ENCODE assay signal across 8 cellular contexts in the genomic region with DNA sequence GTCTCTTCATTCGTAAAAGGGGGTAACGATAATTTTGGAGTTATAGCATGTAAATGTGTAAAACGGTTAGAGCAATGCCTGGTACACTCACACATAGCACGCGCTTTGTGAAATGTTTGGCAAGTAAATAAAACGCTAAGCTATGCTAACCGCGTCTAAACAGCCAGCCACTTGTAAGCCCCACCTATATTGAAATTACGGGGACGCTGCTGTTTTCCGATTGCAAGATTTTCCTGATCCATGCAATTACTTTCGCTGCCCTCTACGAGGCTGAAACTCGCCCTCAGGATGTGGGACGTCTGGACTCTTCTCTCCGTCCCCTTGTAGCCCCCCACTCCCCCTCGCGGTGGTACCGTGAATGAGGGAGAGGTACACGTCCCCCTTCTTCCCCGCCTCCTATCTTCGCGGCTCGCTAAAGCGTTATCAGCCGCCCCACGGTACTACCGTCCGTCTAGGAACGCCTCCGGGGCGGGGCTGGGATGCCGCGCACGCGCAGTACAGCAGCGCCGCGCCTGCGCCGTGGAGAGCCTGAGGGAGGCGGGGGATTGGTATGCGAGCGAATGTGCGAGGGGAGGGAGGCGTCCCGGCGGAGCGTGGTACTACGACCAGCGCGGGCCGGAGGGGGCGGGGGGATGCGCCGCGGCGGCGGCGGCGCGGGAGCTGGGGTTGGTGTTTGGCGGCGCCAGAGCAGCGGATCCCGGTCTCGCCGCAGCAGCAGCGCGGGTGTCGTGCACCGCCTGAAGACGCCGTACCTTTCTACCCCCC. TPM values are rescaled to one million over a fixed set of nuclear protein-coding genes. Genes with fewer than 3 reads are reported as not detected.
A peak's percentile ranks its signal among the peaks of the same experiment; 100 is the strongest.
DNase-seq lines count a peak whose midpoint lies in the region; ATAC-seq lines count a peak whose summit lies in the region.

A gene (plus strand): TSS at position 685 of the 765 bp plus-strand sequence.

- DNase-seq in COLO829 (ENCODE audit: low spot score) (peak; percentile 74), HS-5 (ENCODE audit: low read depth) (peak; percentile 84), lung microvascular endothelial cell (ENCODE audit: low read depth in 2 of 2) (peak; percentile 98)
- peak; percentile 96 for DNase-seq in NK-92 treated with Interleukin-12 subunit alpha and Interleukin-12 subunit beta, amount 100 ng/mL, for 24 hours (lab: John Stamatoyannopoulos, UW)
- peak; percentile 100 for DNase-seq in activated CD8-positive, alpha-beta memory T cell treated with anti-CD3 and anti-CD28 coated beads for 24 hours
- DNase-seq in effector CD8-positive, alpha-beta T cell (lab: John Stamatoyannopoulos, UW), result peak; percentile 97
- peak; percentile 93 to 95 (median 94) for DNase-seq in stimulated activated CD4-positive, alpha-beta T cell treated with anti-CD3 and anti-CD28 coated beads, TNF-alpha, amount 100 ng/mL, for 48 hours (ENCODE audit: low read depth in 3 of 3)

- peak; percentile 69 for ATAC-seq in GM19468 (IDR thresholded peaks at IDR 0.05; ENCODE audit: extremely low read depth, unreplicated experiment)

RNA-seq across cellular contexts. Expression of the gene that starts here (rescaled TPM):
- total RNA-seq in lung microvascular endothelial cell, result 8.9 and 17.3 TPM in 2 replicates

Comparison
In these comparisons a context has a peak if more than half of its experiments do, and no peak if none do; other contexts are left out.
1. Peak in every context shown above with its lines: DNase-seq and ATAC-seq.